Comparison of ENCODE assay signal across 14 cellular contexts in genomic region chr12:108649126-108649525, GRCh38. TPM values are rescaled to one million over a fixed set of nuclear protein-coding genes. Genes with fewer than 3 reads are reported as not detected.
DNase-seq lines count a peak whose midpoint lies in the region; ATAC-seq and TF ChIP-seq lines count a peak whose summit lies in the region.
"Had no signal": no experiment of that assay in that cellular context is flagged by ENCODE, and none has a peak within 500 bp of the region (broad histone marks: within the 10 kb centered on the region; RNA-seq: fewer than 3 reads in every experiment).

No MANE protein-coding gene starts in this region.

- H3K27me3 ChIP-seq in trophoblast cell (ENCODE audit: insufficient read depth, low read length): no peaks in the 10 kb centered on the region
- H3K27me3 ChIP-seq: left lung, neural progenitor cell, tibial nerve had no signal

- H2AK5ac ChIP-seq in trophoblast cell (ENCODE audit: low read length): peak overlapping the region; percentile 59

- no peak overlapping the region for H4K8ac ChIP-seq in trophoblast cell (ENCODE audit: low read depth, low read length)

- no peak overlapping the region for H3K4me3 Mint-ChIP-seq in dendritic cell treated with granulocyte-macrophage colony-stimulating factor and Interleukin-4, amounts not matched to agents 40 ng/mL and 50 ng/mL, for 4 days
- H3K4me3 Mint-ChIP-seq: neural progenitor cell had no signal

- TF ChIP-seq CTCF in coronary artery (IDR thresholded peaks at IDR 0.05): no peak

- no peak overlapping the region for H4K12ac ChIP-seq in trophoblast cell (ENCODE audit: low read depth, low read length)

- peak overlapping the region; percentile 91 for H2BK12ac ChIP-seq in trophoblast cell (ENCODE audit: low read length)

- no peaks in the 10 kb centered on the region for H3K9me3 Mint-ChIP-seq in dendritic cell treated with granulocyte-macrophage colony-stimulating factor and Interleukin-4, amounts not matched to agents 40 ng/mL and 50 ng/mL, for 4 days
- H3K9me3 Mint-ChIP-seq: neural progenitor cell had no signal

- no peak overlapping the region for H3K23ac ChIP-seq in trophoblast cell (ENCODE audit: low read length)

- H2BK120ac ChIP-seq in trophoblast cell (ENCODE audit: insufficient read depth, low read length, poor library complexity): peak overlapping the region; percentile 70

- H3K36me3 Mint-ChIP-seq in dendritic cell treated with granulocyte-macrophage colony-stimulating factor and Interleukin-4, amounts not matched to agents 40 ng/mL and 50 ng/mL, for 4 days (ENCODE audit: low read depth): peaks cover 98% of the 10 kb centered on the region

- H3K79me1 ChIP-seq in trophoblast cell (ENCODE audit: low read length): peaks cover 8% of the 10 kb centered on the region

- intact Hi-C loops in dendritic cell treated with granulocyte-macrophage colony-stimulating factor and Interleukin-4, amounts not matched to agents 40 ng/mL and 50 ng/mL, for 4 days (cut with micrococcal nuclease): no loop called here

- peak overlapping the region; percentile 57 for H4K91ac ChIP-seq in trophoblast cell (ENCODE audit: low read depth, low read length)

- peak overlapping the region; percentile 69 for H3K27ac Mint-ChIP-seq in dendritic cell treated with granulocyte-macrophage colony-stimulating factor and Interleukin-4, amounts not matched to agents 40 ng/mL and 50 ng/mL, for 4 days
- H3K27ac Mint-ChIP-seq: neural progenitor cell had no signal

- no peak overlapping the region for H3K4me3 ChIP-seq in trophoblast cell (ENCODE audit: low read depth, low read length)
- no peak overlapping the region for H3K4me3 ChIP-seq in coronary artery
- H3K4me3 ChIP-seq: left lung, neural progenitor cell, tibial nerve had no signal

- H3K27me3 Mint-ChIP-seq in dendritic cell treated with granulocyte-macrophage colony-stimulating factor and Interleukin-4, amounts not matched to agents 40 ng/mL and 50 ng/mL, for 4 days: no peaks in the 10 kb centered on the region

- peak; percentile 79 for DNase-seq in EH (ENCODE audit: low read depth)
- DNase-seq in LHCN-M2 (ENCODE audit: low read depth): peak; percentile 93
- DNase-seq in trophoblast cell: no peak
- DNase-seq in coronary artery (ENCODE audit: low spot score): no peak
- DNase-seq in substantia nigra (lab: John Stamatoyannopoulos, UW): no peak
- DNase-seq: effector memory CD4-positive, alpha-beta T cell; left lung; NCI-H1417; NCI-H510A treated with DMSO at 0.1 percent for 48 hours had no signal

- ATAC-seq in GM18858 (IDR thresholded peaks at IDR 0.05; ENCODE audit: unreplicated experiment) (no peak), HG03378 (IDR thresholded peaks at IDR 0.05; ENCODE audit: unreplicated experiment) (no peak)
- ATAC-seq: left lung had no signal

- H3K4me2 ChIP-seq in trophoblast cell (ENCODE audit: low read length): no peak overlapping the region
- H3K4me2 ChIP-seq: neural progenitor cell had no signal

- H3K9me3 ChIP-seq in trophoblast cell (ENCODE audit: insufficient read depth, low read depth, low read length): peaks cover 1% of the 10 kb centered on the region
- H3K9me3 ChIP-seq: left lung, tibial nerve had no signal

- H3K36me3 ChIP-seq in trophoblast cell (ENCODE audit: control insufficient read depth in 1 of 2, insufficient read depth in 2 of 2, low read length in 2 of 2): peaks cover 32 to 50% of the 10 kb centered on the region in 2 experiments

- no CpG with 5 or more reads among the region's 6 CpGs for WGBS in trophoblast cell (ENCODE audit: extremely low coverage, insufficient coverage, insufficient read length)

- H3K4me1 Mint-ChIP-seq in dendritic cell treated with granulocyte-macrophage colony-stimulating factor and Interleukin-4, amounts not matched to agents 40 ng/mL and 50 ng/mL, for 4 days (ENCODE audit: low read depth): peaks cover 62% of the 10 kb centered on the region

- H3K4me1 ChIP-seq in trophoblast cell (ENCODE audit: control insufficient read depth in 1 of 2, insufficient read depth in 2 of 2, low read length in 2 of 2): peaks cover 13 to 22% of the 10 kb centered on the region in 2 experiments
- H3K4me1 ChIP-seq: neural progenitor cell had no signal

- no peak overlapping the region for H3K14ac ChIP-seq in trophoblast cell (ENCODE audit: low read length)

- no peak overlapping the region for H3K9ac ChIP-seq in trophoblast cell (ENCODE audit: low read length)
- H3K9ac ChIP-seq: neural progenitor cell had no signal

- H3K27ac ChIP-seq in trophoblast cell (ENCODE audit: low read depth, low read length): peak overlapping the region; percentile 72
- peak overlapping the region in 1 of 2 donors; percentile 64 for H3K27ac ChIP-seq in coronary artery
- H3K27ac ChIP-seq in substantia nigra (ENCODE audit: low read depth, low read length, poor library complexity, severe bottlenecking): no peak overlapping the region
- H3K27ac ChIP-seq: neural progenitor cell had no signal

- H2BK5ac ChIP-seq in trophoblast cell (ENCODE audit: low read depth, low read length, poor library complexity): peak overlapping the region; percentile 84

- peak overlapping the region; percentile 67 for H3K4ac ChIP-seq in trophoblast cell (ENCODE audit: low read depth, low read length)

- no peak overlapping the region for H3K18ac ChIP-seq in trophoblast cell (ENCODE audit: low read length)

- H2AFZ ChIP-seq in trophoblast cell (ENCODE audit: insufficient read depth, low read length, poor library complexity): peak overlapping the region; percentile 45
- H2AFZ ChIP-seq: neural progenitor cell had no signal

- H3K79me2 ChIP-seq in trophoblast cell (ENCODE audit: control insufficient read depth, insufficient read depth, low read length, poor library complexity): no peaks in the 10 kb centered on the region

RNA-seq across cellular contexts. Expression of gene SELPLG, which starts 15.4 kb away (rescaled TPM):
- total RNA-seq in LHCN-M2 (2014; rRNA removed): 1.5 and 2.1 TPM in 2 replicates
- polyA plus RNA-seq in LHCN-M2 (2012): 8.2 TPM
- 3.6 and 3.7 TPM in 2 replicates for polyA plus RNA-seq in trophoblast cell (2013)

RNA-seq across cellular contexts. Expression of gene TMEM119, which starts 51.2 kb away (rescaled TPM):
- total RNA-seq in LHCN-M2 (2014; rRNA removed): 0.80 and 1.9 TPM in 2 replicates
- 15.5 TPM for polyA plus RNA-seq in LHCN-M2 (2012)
- 16.8 and 19.9 TPM in 2 replicates for polyA plus RNA-seq in trophoblast cell (2013)

Comparison
In these comparisons a context has a peak if more than half of its experiments do, and no peak if none do; other contexts are left out.
1. DNase-seq: peak in EH (single experiment) and LHCN-M2 (single experiment); none in trophoblast cell (0 of 2), coronary artery (single experiment) and substantia nigra (0 of 49).